8 cellular contexts compared by ENCODE assay signal in genomic region chr3:129428382-129429079, GRCh38. TPM values are rescaled to one million over a fixed set of nuclear protein-coding genes. Genes with fewer than 3 reads are reported as not detected.
DNase-seq lines count a peak whose midpoint lies in the region; ATAC-seq and TF ChIP-seq lines count a peak whose summit lies in the region.

Gene EFCAB12 (minus strand): TSS chr3:129428636. CDS start chr3:129428488, 148 bp downstream.

- POLR2A ChIA-PET in activated CD4-positive, alpha-beta memory T cell treated with anti-CD3 and anti-CD28 coated beads for 36 hours (lab: Charles Lee), result interaction anchor here (1.3 to 4.1 kb wide), 2 partner anchors 11 to 191 kb away, joined by 4 to 30 read pairs; partner anchors contain the start of genes IFT122 and MBD4

- no peak for TF ChIP-seq CTCF in liver (IDR thresholded peaks at IDR 0.05; ENCODE audit: low read depth, low read length, missing input control)

- peak; percentile 74 for ATAC-seq in HG03064 (IDR thresholded peaks at IDR 0.05; ENCODE audit: low read depth, unreplicated experiment)

- peak within 1 kb of the TSS; percentile 59 for H3K4me3 Mint-ChIP-seq in activated CD4-positive, alpha-beta memory T cell treated with anti-CD3 and anti-CD28 coated beads for 36 hours

- H3K27me3 Mint-ChIP-seq in activated CD4-positive, alpha-beta memory T cell treated with anti-CD3 and anti-CD28 coated beads for 36 hours, result no peaks in the 10 kb centered on the region

- intact Hi-C loops in activated CD4-positive, alpha-beta memory T cell treated with anti-CD3 and anti-CD28 coated beads for 36 hours (cut with micrococcal nuclease), result loop anchor here (1.0 kb wide), 2 partner anchors 12 to 29 kb away; partner anchors contain the start of gene IFT122

- peaks cover 5 to 29% (median 22%) of the 10 kb centered on the region in 4 donors for H3K4me1 ChIP-seq in liver (ENCODE audit: control insufficient read depth in 4 of 4, insufficient read depth in 4 of 4, low read length in 3 of 4)

- peak within 1 kb of the TSS; percentile 72 for H3K27ac Mint-ChIP-seq in activated CD4-positive, alpha-beta memory T cell treated with anti-CD3 and anti-CD28 coated beads for 36 hours

- DNase-seq in NK-92 (lab: John Stamatoyannopoulos, UW; ENCODE audit: unreplicated experiment) (peak; percentile 41), NCI-H226 (peak; percentile 85), dermis microvascular lymphatic vessel endothelial cell (ENCODE audit: low read depth in 2 of 2) (peak; percentile 74 to 91)
- no peak for DNase-seq in NK-92 treated with Interleukin-12 subunit alpha and Interleukin-12 subunit beta, amount 100 ng/mL, for 24 hours (lab: John Stamatoyannopoulos, UW)
- DNase-seq in activated CD4-positive, alpha-beta memory T cell treated with anti-CD3 and anti-CD28 coated beads for 36 hours, result peak; percentile 94
- peak; percentile 89 to 92 for DNase-seq in stimulated activated CD4-positive, alpha-beta T cell treated with anti-CD3 and anti-CD28 coated beads, Interleukin-2, amount 100 ng/mL, for 24 hours

- peak within 1 kb of the TSS; percentile 5 to 53 for H3K27ac ChIP-seq in liver (ENCODE audit: low read depth in 1 of 2, low read length in 2 of 2)

- 4% methylated on average over 42 of the region's 42 CpGs for WGBS in liver

- no peaks in the 10 kb centered on the region for H3K27me3 ChIP-seq in liver (ENCODE audit: control insufficient read depth in 4 of 4, insufficient read depth in 4 of 4, low read length in 3 of 4)

- no peaks in the 10 kb centered on the region for H3K9me3 Mint-ChIP-seq in activated CD4-positive, alpha-beta memory T cell treated with anti-CD3 and anti-CD28 coated beads for 36 hours

- no peaks in the 10 kb centered on the region for H3K9me3 ChIP-seq in liver (ENCODE audit: control insufficient read depth in 4 of 4, low read length in 3 of 4)

- H3K9ac ChIP-seq in liver (ENCODE audit: low read depth in 1 of 2, low read length in 2 of 2), result peak within 1 kb of the TSS; percentile 32 to 58

- H3K4me1 Mint-ChIP-seq in activated CD4-positive, alpha-beta memory T cell treated with anti-CD3 and anti-CD28 coated beads for 36 hours (ENCODE audit: low read depth), result peaks cover 38% of the 10 kb centered on the region

- H3K4me3 ChIP-seq in liver (ENCODE audit: low read depth in 1 of 3, low read length in 3 of 3), result peak within 1 kb of the TSS; percentile 38 to 82 (median 70)

- peaks cover 5 to 20% (median 15%) of the 10 kb centered on the region in 4 donors for H3K36me3 ChIP-seq in liver (ENCODE audit: control insufficient read depth in 4 of 4, insufficient read depth in 3 of 4, low read depth in 1 of 4, low read length in 3 of 4)

- peak in 1 of 2 donors; percentile 44 for TF ChIP-seq RAD21 in liver (IDR thresholded peaks at IDR 0.05)

- CTCF ChIA-PET in activated CD4-positive, alpha-beta memory T cell treated with anti-CD3 and anti-CD28 coated beads for 36 hours (lab: Charles Lee), result interaction anchor here (1.2 to 1.4 kb wide), 2 partner anchors 11 to 28 kb away, joined by 3 to 4 read pairs; partner anchors contain the start of genes IFT122 and MBD4

- peaks cover 16% of the 10 kb centered on the region for H3K36me3 Mint-ChIP-seq in activated CD4-positive, alpha-beta memory T cell treated with anti-CD3 and anti-CD28 coated beads for 36 hours

TF ChIP-seq in liver, 16 proteins besides CTCF, POLR2A, EP300 and RAD21:
- TF ChIP-seq RXRA (IDR thresholded peaks at IDR 0.05) (peak in 1 of 2 donors; percentile 22), SP1 (IDR thresholded peaks at IDR 0.05) (peak; percentile 70), HNF4A (conservative IDR thresholded peaks at IDR 0.05) (peak in 1 of 2 donors; percentile 12), JUND (IDR thresholded peaks at IDR 0.05) (no peak), YY1 (IDR thresholded peaks at IDR 0.05) (peak; percentile 43)
TF ChIP-seq in liver: peak in this region for 4.

RNA-seq across cellular contexts. Expression of gene EFCAB12, which starts in this region (rescaled TPM):
- total RNA-seq in activated CD4-positive, alpha-beta memory T cell treated with anti-CD3 and anti-CD28 coated beads for 36 hours, result under 1 TPM; 0.31 to 0.45 TPM
- total RNA-seq in dermis microvascular lymphatic vessel endothelial cell (under 0.01 TPM in 2 replicates), liver (under 1 TPM; 0.37 to 0.67 TPM)
- polyA plus RNA-seq in liver, result 1 to 10 TPM in 1 of 2 donors, under 1 TPM in 1; 0.62 to 2.4 TPM

Comparison
In these comparisons a context has a peak if more than half of its experiments do, and no peak if none do; other contexts are left out.
1. Peak in DNase-seq in activated CD4-positive, alpha-beta memory T cell treated with anti-CD3 and anti-CD28 coated beads for 36 hours; RNA of the gene not detected or under 1 TPM.
2. Peak in DNase-seq in dermis microvascular lymphatic vessel endothelial cell; RNA of the gene not detected or under 1 TPM.